ENCODE assay signal across 8 cellular contexts in the genomic region with DNA sequence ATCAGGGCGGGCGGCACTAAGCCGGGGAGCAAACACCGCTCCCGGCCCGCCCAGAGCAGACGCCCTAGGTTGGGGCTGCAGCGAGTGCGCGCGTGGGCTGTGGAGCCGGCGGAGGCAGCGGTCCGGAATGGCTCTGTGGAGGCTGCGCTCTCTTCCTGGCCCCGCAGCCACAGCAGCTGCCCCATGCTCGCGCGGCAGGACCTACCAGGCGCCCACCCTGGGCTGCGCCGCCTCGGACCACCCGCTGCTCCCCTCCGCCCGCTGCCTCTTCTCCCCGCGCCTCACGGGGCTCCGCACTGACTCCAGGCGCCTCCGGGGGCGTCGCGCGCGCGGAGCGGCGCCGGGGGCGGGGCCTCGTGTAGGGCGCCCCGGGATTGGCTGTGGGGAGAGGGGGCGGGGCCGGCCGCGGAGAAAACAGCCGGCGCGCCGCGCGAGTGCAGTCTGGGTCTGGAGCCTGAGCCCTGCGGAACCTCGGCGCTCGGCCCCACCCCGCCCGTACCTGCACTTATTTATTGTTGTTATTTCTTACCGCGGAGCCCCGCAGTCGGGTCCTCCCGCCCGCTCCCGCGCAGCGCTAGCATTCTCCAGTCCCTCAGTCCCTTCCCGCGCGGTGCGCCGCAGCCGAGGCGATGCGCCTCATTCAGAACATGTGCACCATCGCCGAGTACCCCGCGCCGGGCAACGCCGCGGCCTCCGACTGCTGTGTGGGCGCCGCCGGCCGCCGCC. TPM values are rescaled to one million over a fixed set of nuclear protein-coding genes. Genes with fewer than 3 reads are reported as not detected.
DNase-seq lines count a peak whose midpoint lies in the region; ATAC-seq and TF ChIP-seq lines count a peak whose summit lies in the region.

A gene with protein sequence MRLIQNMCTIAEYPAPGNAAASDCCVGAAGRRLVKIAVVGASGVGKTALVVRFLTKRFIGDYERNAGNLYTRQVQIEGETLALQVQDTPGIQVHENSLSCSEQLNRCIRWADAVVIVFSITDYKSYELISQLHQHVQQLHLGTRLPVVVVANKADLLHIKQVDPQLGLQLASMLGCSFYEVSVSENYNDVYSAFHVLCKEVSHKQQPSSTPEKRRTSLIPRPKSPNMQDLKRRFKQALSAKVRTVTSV (plus strand): TSS at position 439 of the 726 bp plus-strand sequence. CDS start 191 bp downstream, at position 630.

- H3K4me2 ChIP-seq in DOHH2 (ENCODE audit: low read length) (peak within 1 kb of the TSS; percentile 72), parathyroid adenoma (ENCODE audit: low read length) (peak within 1 kb of the TSS; percentile 82)

- H3K4me3 ChIP-seq in DOHH2 (ENCODE audit: low read length) (peak within 1 kb of the TSS; percentile 68), cardiac muscle cell (peak within 1 kb of the TSS; percentile 60), parathyroid adenoma (ENCODE audit: low read depth, low read length) (peak within 1 kb of the TSS; percentile 43), thymus (ENCODE audit: low read length) (peak within 1 kb of the TSS; percentile 53)

- H3K27ac Mint-ChIP-seq in activated naive CD8-positive, alpha-beta T cell = no peak within 1 kb of the TSS

- no peak within 1 kb of the TSS for H3K27ac ChIP-seq in DOHH2 (ENCODE audit: low read depth, low read length)
- peak within 1 kb of the TSS; percentile 89 for H3K27ac ChIP-seq in cardiac muscle cell
- H3K27ac ChIP-seq in parathyroid adenoma = no peak within 1 kb of the TSS
- no peak within 1 kb of the TSS for H3K27ac ChIP-seq in thymus (ENCODE audit: low read depth)

- no peak within 1 kb of the TSS for H3K9ac ChIP-seq in parathyroid adenoma

- TF ChIP-seq CTCF in DOHH2 (IDR thresholded peaks at IDR 0.05; ENCODE audit: low read depth, low read length, poor library complexity, severe bottlenecking) = no peak
- TF ChIP-seq CTCF in cardiac muscle cell (IDR thresholded peaks at IDR 0.05; ENCODE audit: low read depth, low read length) = no peak
- no peak for TF ChIP-seq CTCF in parathyroid adenoma (IDR thresholded peaks at IDR 0.05)

- WGBS in thymus = 1% methylated on average over 93 of the region's 93 CpGs

- peaks cover 14% of the 10 kb centered on the region for H3K4me1 Mint-ChIP-seq in activated naive CD8-positive, alpha-beta T cell (ENCODE audit: low read depth)

- peak; percentile 92 to 95 for DNase-seq in Kasumi-1 (lab: John Stamatoyannopoulos, UW)
- peak; percentile 79 to 94 for DNase-seq in cardiac muscle cell (ENCODE audit: low read depth in 1 of 2, low spot score in 1 of 2)

- no peaks in the 10 kb centered on the region for H3K9me3 ChIP-seq in DOHH2 (ENCODE audit: control insufficient read depth, insufficient read depth, low read length)
- no peaks in the 10 kb centered on the region for H3K9me3 ChIP-seq in cardiac muscle cell (ENCODE audit: low read depth)
- no peaks in the 10 kb centered on the region for H3K9me3 ChIP-seq in parathyroid adenoma (ENCODE audit: control insufficient read depth, low read length)
- H3K9me3 ChIP-seq in thymus (ENCODE audit: control insufficient read depth) = no peaks in the 10 kb centered on the region

- no peaks in the 10 kb centered on the region for H4K20me1 ChIP-seq in DOHH2 (ENCODE audit: control insufficient read depth, insufficient read depth, low read depth, low read length)

- peak; percentile 99 for ATAC-seq in GM21825 (IDR thresholded peaks at IDR 0.05; ENCODE audit: unreplicated experiment)
- peak; percentile 96 for ATAC-seq in SK-N-SH treated with all-trans-retinoic acid at 6 μM for 48 hours

- H3K27me3 Mint-ChIP-seq in activated naive CD8-positive, alpha-beta T cell = peaks cover 32% of the 10 kb centered on the region

- H3K27me3 ChIP-seq in DOHH2 (ENCODE audit: control insufficient read depth, low read length) (peaks cover 11% of the 10 kb centered on the region), cardiac muscle cell (no peaks in the 10 kb centered on the region), parathyroid adenoma (ENCODE audit: control insufficient read depth, insufficient read depth, low read length) (no peaks in the 10 kb centered on the region), thymus (ENCODE audit: control insufficient read depth, insufficient read depth) (peaks cover 10% of the 10 kb centered on the region)

- H3K36me3 ChIP-seq in DOHH2 (ENCODE audit: control insufficient read depth, low read length) (no peaks in the 10 kb centered on the region), cardiac muscle cell (peaks cover 15% of the 10 kb centered on the region), parathyroid adenoma (ENCODE audit: control insufficient read depth, insufficient read depth, low read length) (no peaks in the 10 kb centered on the region), thymus (ENCODE audit: control insufficient read depth, insufficient read depth) (no peaks in the 10 kb centered on the region)

- H3K79me2 ChIP-seq in DOHH2 (ENCODE audit: control insufficient read depth, low read length) (no peaks in the 10 kb centered on the region), parathyroid adenoma (no peaks in the 10 kb centered on the region)

- peaks cover 5% of the 10 kb centered on the region for H3K9me3 Mint-ChIP-seq in activated naive CD8-positive, alpha-beta T cell (ENCODE audit: low read depth)

- H3K4me1 ChIP-seq in DOHH2 (ENCODE audit: control insufficient read depth, low read length) = peaks cover 12% of the 10 kb centered on the region
- peaks cover 26% of the 10 kb centered on the region for H3K4me1 ChIP-seq in cardiac muscle cell (ENCODE audit: low read depth)
- no peaks in the 10 kb centered on the region for H3K4me1 ChIP-seq in parathyroid adenoma
- H3K4me1 ChIP-seq in thymus (ENCODE audit: control insufficient read depth, insufficient read depth, low read length) = peaks cover 4% of the 10 kb centered on the region

- H2AFZ ChIP-seq in parathyroid adenoma = peak within 1 kb of the TSS; percentile 78

- H3K9me2 ChIP-seq in DOHH2 (replicated peaks; ENCODE audit: control insufficient read depth, low read length) = no peaks in the 10 kb centered on the region

- H3F3A ChIP-seq in DOHH2 (ENCODE audit: control insufficient read depth, insufficient read depth) = no peaks in the 10 kb centered on the region

- peak within 1 kb of the TSS; percentile 85 for H3K4me3 Mint-ChIP-seq in activated naive CD8-positive, alpha-beta T cell

- peaks cover 5% of the 10 kb centered on the region for H3K36me3 Mint-ChIP-seq in activated naive CD8-positive, alpha-beta T cell

TF ChIP-seq in SK-N-SH treated with all-trans-retinoic acid at 6 μM for 48 hours, 23 proteins besides CTCF, POLR2A, EP300 and RAD21:
- no peak for TF ChIP-seq ARNTL (CRISPR knock-in tag; IDR thresholded peaks at IDR 0.05; ENCODE audit: borderline replicate concordance, low read depth)
- TF ChIP-seq, protein P1, sequence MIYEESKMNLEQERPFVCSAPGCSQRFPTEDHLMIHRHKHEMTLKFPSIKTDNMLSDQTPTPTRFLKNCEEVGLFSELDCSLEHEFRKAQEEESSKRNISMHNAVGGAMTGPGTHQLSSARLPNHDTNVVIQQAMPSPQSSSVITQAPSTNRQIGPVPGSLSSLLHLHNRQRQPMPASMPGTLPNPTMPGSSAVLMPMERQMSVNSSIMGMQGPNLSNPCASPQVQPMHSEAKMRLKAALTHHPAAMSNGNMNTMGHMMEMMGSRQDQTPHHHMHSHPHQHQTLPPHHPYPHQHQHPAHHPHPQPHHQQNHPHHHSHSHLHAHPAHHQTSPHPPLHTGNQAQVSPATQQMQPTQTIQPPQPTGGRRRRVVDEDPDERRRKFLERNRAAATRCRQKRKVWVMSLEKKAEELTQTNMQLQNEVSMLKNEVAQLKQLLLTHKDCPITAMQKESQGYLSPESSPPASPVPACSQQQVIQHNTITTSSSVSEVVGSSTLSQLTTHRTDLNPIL (CRISPR knock-in tag; IDR thresholded peaks at IDR 0.05; ENCODE audit: low read depth) = no peak
- TF ChIP-seq ZFP30 (CRISPR knock-in tag; IDR thresholded peaks at IDR 0.05) = no peak
- TF ChIP-seq ZNF70 (CRISPR knock-in tag; IDR thresholded peaks at IDR 0.05) = 0 out of 2 replicates have a peak, but pooled peaks have one; percentile 9

RNA-seq across cellular contexts. Expression of the gene that starts here (rescaled TPM):
- 37.5 and 50.0 TPM in 2 replicates for total RNA-seq in cardiac muscle cell
- polyA plus RNA-seq in cardiac muscle cell (74.1 and 81.0 TPM in 2 replicates), thymus (1.2 TPM)

Comparison
In these comparisons a context has a peak if more than half of its experiments do, and no peak if none do; other contexts are left out.
1. RNA of the gene that starts here (polyA plus RNA-seq): 74.1 to 81.0 TPM in cardiac muscle cell; 1.2 TPM in thymus (single experiment); every median in the first group is over 10 times any median in the second.
2. Peak in every context shown above with its lines, with median percentiles within 50 percentile points of each other: H3K4me3 ChIP-seq.